1 cellular context compared by ENCODE assay signal in the genomic region with DNA sequence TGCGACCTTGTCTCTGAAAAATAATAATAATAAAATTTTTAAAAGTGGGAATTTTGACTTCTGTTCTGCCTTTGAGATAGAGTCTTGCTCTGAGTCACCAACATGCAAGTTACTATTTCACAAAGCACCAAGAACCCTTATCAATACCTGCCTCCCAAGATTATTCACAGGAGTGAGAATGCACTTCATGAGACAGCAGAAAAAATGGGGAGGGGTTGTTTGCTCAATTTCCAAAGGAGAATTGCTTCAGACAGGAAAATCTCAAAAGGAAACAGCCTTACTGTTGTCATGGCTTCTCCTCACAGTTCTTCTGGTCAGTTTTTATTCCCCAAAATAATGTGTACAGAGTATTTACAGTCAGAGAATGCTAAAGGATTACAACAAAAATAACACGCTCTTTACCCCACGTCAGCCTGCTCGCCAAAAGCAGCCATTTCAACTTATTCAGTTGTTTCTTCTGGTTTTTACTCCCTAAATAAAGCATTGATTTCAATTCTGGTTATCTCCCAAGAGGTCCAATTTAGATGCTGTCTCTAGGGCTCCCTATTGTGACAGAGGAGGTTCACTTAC.
TF ChIP-seq lines count a peak whose summit lies in the region.

No MANE protein-coding gene starts in this region.

TF ChIP-seq in K562, 482 proteins besides CTCF, POLR2A, EP300 and RAD21 (continued from another document and continues in another):
- TF ChIP-seq ZNF592 (IDR thresholded peaks at IDR 0.05) (0 out of 2 replicates have a peak, but pooled peaks have one; percentile 60), RNF2 (IDR thresholded peaks at IDR 0.05) (peak; percentile 31; the same call in 1 of the 2 replicates), MAFF (IDR thresholded peaks at IDR 0.05; ENCODE audit: low read length) (peak; percentile 83), FOXM1 (IDR thresholded peaks at IDR 0.05; ENCODE audit: low read depth) (peak; percentile 63; the same call in 1 of the 2 replicates), FOXM1 (CRISPR knock-in tag; IDR thresholded peaks at IDR 0.05; ENCODE audit: low read depth) (no peak), HNRNPK (IDR thresholded peaks at IDR 0.05; ENCODE audit: low read depth, low read length, poor library complexity, severe bottlenecking) (no peak), SOX6 (IDR thresholded peaks at IDR 0.05) (peak; percentile 75; the same call in 1 of the 2 replicates), TEAD2 (tag; IDR thresholded peaks at IDR 0.05) (no peak), MCM3 (IDR thresholded peaks at IDR 0.05) (no peak), TCF3 (CRISPR knock-in tag; IDR thresholded peaks at IDR 0.05) (peak; percentile 83), ARID1B (IDR thresholded peaks at IDR 0.05) (peak; percentile 93), RFX7 (CRISPR knock-in tag; IDR thresholded peaks at IDR 0.05) (no peak), ZNF175 (CRISPR knock-in tag; IDR thresholded peaks at IDR 0.05; ENCODE audit: low read depth) (no peak), JUND (IDR thresholded peaks at IDR 0.05; ENCODE audit: borderline replicate concordance, low read depth, low read length) (peak; percentile 89), JUND (tag; IDR thresholded peaks at IDR 0.05; ENCODE audit: borderline replicate concordance, low read depth, low read length) (peak; percentile 81; the same call in 1 of the 3 replicates), ZMIZ1 (IDR thresholded peaks at IDR 0.05; ENCODE audit: low read depth in 2 of 2, low read length in 2 of 2) (peak in 1 of 2 experiments; percentile 17; a peak in 1 of 4 replicates), L3MBTL2 (IDR thresholded peaks at IDR 0.05) (no peak), KDM1A (IDR thresholded peaks at IDR 0.05) (peak in 1 of 2 experiments; percentile 56; a peak in 2 of 4 replicates), PKNOX1 (IDR thresholded peaks at IDR 0.05) (0 out of 2 replicates have a peak, but pooled peaks have one; percentile 12), ZNF766 (CRISPR knock-in tag; conservative IDR thresholded peaks at IDR 0.05) (0 out of 2 replicates have a peak, but pooled peaks have one; percentile 17), MCM7 (IDR thresholded peaks at IDR 0.05) (no peak), FOXP4 (CRISPR knock-in tag; IDR thresholded peaks at IDR 0.05; ENCODE audit: borderline replicate concordance) (no peak), FOS (IDR thresholded peaks at IDR 0.05; ENCODE audit: extremely low read depth, insufficient read length) (peak; percentile 19), GTF2F1 (IDR thresholded peaks at IDR 0.05; ENCODE audit: low read depth, low read length) (no peak), FOXA3 (CRISPR knock-in tag; conservative IDR thresholded peaks at IDR 0.05 in 1 of 2, IDR thresholded peaks at IDR 0.05 in 1 of 2) (peak in 1 of 2 experiments; percentile 55; a peak in 1 of 4 replicates), LEF1 (IDR thresholded peaks at IDR 0.05) (peak; percentile 76; the same call in 1 of the 2 replicates), TAL1 (IDR thresholded peaks at IDR 0.05) (peak; percentile 63), NCOA1 (IDR thresholded peaks at IDR 0.05; ENCODE audit: low read depth) (no peak), ZNF174 (CRISPR knock-in tag; IDR thresholded peaks at IDR 0.05) (no peak), COPS2 (conservative IDR thresholded peaks at IDR 0.05) (no peak), STAT5A (IDR thresholded peaks at IDR 0.05; ENCODE audit: borderline replicate concordance, low read length) (peak; percentile 24; the same call in 1 of the 2 replicates), CBFA2T3 (IDR thresholded peaks at IDR 0.05) (peak; percentile 86), CEBPG (CRISPR knock-in tag; IDR thresholded peaks at IDR 0.05) (no peak), CEBPG (tag; conservative IDR thresholded peaks at IDR 0.05 in 1 of 2, IDR thresholded peaks at IDR 0.05 in 1 of 2) (peak; percentile 82 to 83), NEUROD1 (IDR thresholded peaks at IDR 0.05; ENCODE audit: borderline replicate concordance, low read depth, low read length, partially characterized antibody) (peak; percentile 43), PTRF (tag; IDR thresholded peaks at IDR 0.05) (no peak), MAFG (tag; conservative IDR thresholded peaks at IDR 0.05) (peak; percentile 88), EP400 (IDR thresholded peaks at IDR 0.05) (peak; percentile 25; the same call in 1 of the 2 replicates), JUN (IDR thresholded peaks at IDR 0.05; ENCODE audit: borderline replicate concordance, low read depth, low read length) (peak; percentile 70; the same call in 1 of the 2 replicates), JUN (CRISPR knock-in tag; IDR thresholded peaks at IDR 0.05; ENCODE audit: borderline replicate concordance) (no peak), ZNF316 (IDR thresholded peaks at IDR 0.05) (peak; percentile 90), CTBP1 (IDR thresholded peaks at IDR 0.05; ENCODE audit: borderline replicate concordance) (0 out of 2 replicates have a peak, but pooled peaks have one; percentile 15), ZNF41 (CRISPR knock-in tag; conservative IDR thresholded peaks at IDR 0.05) (no peak), NFIC (IDR thresholded peaks at IDR 0.05) (0 out of 2 replicates have a peak, but pooled peaks have one; percentile 8)
- TF ChIP-seq, protein P1, sequence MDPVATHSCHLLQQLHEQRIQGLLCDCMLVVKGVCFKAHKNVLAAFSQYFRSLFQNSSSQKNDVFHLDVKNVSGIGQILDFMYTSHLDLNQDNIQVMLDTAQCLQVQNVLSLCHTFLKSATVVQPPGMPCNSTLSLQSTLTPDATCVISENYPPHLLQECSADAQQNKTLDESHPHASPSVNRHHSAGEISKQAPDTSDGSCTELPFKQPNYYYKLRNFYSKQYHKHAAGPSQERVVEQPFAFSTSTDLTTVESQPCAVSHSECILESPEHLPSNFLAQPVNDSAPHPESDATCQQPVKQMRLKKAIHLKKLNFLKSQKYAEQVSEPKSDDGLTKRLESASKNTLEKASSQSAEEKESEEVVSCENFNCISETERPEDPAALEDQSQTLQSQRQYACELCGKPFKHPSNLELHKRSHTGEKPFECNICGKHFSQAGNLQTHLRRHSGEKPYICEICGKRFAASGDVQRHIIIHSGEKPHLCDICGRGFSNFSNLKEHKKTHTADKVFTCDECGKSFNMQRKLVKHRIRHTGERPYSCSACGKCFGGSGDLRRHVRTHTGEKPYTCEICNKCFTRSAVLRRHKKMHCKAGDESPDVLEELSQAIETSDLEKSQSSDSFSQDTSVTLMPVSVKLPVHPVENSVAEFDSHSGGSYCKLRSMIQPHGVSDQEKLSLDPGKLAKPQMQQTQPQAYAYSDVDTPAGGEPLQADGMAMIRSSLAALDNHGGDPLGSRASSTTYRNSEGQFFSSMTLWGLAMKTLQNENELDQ (CRISPR knock-in tag; IDR thresholded peaks at IDR 0.05; ENCODE audit: borderline replicate concordance): no peak
- TF ChIP-seq, protein P2, sequence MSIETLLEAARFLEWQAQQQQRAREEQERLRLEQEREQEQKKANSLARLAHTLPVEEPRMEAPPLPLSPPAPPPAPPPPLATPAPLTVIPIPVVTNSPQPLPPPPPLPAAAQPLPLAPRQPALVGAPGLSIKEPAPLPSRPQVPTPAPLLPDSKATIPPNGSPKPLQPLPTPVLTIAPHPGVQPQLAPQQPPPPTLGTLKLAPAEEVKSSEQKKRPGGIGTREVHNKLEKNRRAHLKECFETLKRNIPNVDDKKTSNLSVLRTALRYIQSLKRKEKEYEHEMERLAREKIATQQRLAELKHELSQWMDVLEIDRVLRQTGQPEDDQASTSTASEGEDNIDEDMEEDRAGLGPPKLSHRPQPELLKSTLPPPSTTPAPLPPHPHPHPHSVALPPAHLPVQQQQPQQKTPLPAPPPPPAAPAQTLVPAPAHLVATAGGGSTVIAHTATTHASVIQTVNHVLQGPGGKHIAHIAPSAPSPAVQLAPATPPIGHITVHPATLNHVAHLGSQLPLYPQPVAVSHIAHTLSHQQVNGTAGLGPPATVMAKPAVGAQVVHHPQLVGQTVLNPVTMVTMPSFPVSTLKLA (conservative IDR thresholded peaks at IDR 0.05): 0 out of 4 replicates have a peak, but pooled peaks of 1 of the 2 experiments have one; percentile 18
- TF ChIP-seq, protein P3, sequence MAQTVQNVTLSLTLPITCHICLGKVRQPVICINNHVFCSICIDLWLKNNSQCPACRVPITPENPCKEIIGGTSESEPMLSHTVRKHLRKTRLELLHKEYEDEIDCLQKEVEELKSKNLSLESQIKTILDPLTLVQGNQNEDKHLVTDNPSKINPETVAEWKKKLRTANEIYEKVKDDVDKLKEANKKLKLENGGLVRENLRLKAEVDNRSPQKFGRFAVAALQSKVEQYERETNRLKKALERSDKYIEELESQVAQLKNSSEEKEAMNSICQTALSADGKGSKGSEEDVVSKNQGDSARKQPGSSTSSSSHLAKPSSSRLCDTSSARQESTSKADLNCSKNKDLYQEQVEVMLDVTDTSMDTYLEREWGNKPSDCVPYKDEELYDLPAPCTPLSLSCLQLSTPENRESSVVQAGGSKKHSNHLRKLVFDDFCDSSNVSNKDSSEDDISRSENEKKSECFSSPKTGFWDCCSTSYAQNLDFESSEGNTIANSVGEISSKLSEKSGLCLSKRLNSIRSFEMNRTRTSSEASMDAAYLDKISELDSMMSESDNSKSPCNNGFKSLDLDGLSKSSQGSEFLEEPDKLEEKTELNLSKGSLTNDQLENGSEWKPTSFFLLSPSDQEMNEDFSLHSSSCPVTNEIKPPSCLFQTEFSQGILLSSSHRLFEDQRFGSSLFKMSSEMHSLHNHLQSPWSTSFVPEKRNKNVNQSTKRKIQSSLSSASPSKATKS (CRISPR knock-in tag; IDR thresholded peaks at IDR 0.05): no peak
